In the genomic region with DNA sequence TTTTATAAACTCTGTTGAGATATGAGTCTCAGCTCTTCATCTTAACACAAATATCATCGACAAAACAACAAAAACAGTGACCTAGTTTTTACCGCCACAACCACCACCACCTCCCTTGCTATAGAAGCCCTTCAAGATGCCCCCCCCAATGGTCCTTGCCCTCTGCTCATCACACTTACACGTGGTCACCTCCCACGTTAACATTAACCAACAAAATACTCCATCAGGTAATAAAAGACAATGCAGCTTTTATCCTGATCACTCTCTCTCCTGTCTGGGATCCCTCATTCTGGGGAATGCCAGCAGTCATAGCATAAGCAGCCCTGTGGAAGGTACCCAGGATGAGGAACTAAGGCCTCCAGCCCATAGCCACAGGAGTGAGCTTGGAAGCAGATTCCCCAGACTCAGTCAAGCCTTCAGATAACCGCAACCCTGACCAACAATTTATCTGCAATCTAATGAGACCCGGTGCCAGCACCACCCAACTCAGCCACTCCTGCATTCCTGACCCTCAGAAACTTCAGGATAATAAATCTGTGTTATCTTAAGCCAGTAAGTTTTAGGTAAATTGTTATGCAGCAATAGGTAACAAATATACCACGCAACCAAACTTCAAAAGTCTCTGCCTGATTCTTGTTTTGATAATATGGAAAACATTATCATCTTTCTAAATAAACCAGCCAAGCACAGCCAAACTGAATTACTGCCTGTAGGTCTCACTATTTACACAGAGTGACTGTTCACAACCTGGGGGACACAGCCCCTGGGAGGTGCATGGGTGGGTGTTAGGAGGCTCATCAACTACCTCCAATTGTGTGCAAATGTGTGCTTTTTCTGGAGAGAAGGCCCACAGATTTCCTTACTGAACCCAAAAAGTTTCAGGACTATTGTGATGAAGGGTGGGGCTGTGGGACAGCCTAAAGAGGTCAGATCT, we compare ENCODE assay signal across 10 cellular contexts. TPM values are rescaled to one million over a fixed set of nuclear protein-coding genes. Genes with fewer than 3 reads are reported as not detected.
DNase-seq lines count a peak whose midpoint lies in the region; ATAC-seq and TF ChIP-seq lines count a peak whose summit lies in the region.
"Had no signal": no experiment of that assay in that cellular context is flagged by ENCODE, and none has a peak within 500 bp of the region (broad histone marks: within the 10 kb centered on the region; RNA-seq: fewer than 3 reads in every experiment).

No MANE protein-coding gene starts in this region.

- H3K4me3 Mint-ChIP-seq in CD14-positive monocyte (peak overlapping the region; percentile 39 to 53), chondrocyte (ENCODE audit: unreplicated experiment) (no peak overlapping the region), osteocyte (ENCODE audit: unreplicated experiment) (no peak overlapping the region)

- H3K4me1 ChIP-seq in foreskin keratinocyte (peaks cover 5% of the 10 kb centered on the region), A673 (ENCODE audit: insufficient read depth, low read length, poor library complexity, severe bottlenecking) (no peaks in the 10 kb centered on the region)

- TF ChIP-seq CTCF in CD14-positive monocyte (IDR thresholded peaks at IDR 0.05) (no peak), chondrocyte (IDR thresholded peaks at IDR 0.05) (no peak), osteocyte (IDR thresholded peaks at IDR 0.05) (no peak), GM13977 (IDR thresholded peaks at IDR 0.05; ENCODE audit: extremely low read depth, insufficient read depth, missing control alignments) (no peak), foreskin keratinocyte (conservative IDR thresholded peaks at IDR 0.05) (no peak), A673 (conservative IDR thresholded peaks at IDR 0.05; ENCODE audit: low read depth, low read length) (no peak)

- in situ Hi-C loops in GM13977 (cut with MboI; ENCODE audit: low pct_unique_long_range_greater_than_20kb, low sequenced_read_pairs, unreplicated experiment), result no loop called here

- H3K36me3 Mint-ChIP-seq in CD14-positive monocyte, result peaks cover 80 to 94% of the 10 kb centered on the region in 2 donors
- H3K36me3 Mint-ChIP-seq in chondrocyte (ENCODE audit: low read depth), result no peaks in the 10 kb centered on the region
- no peaks in the 10 kb centered on the region for H3K36me3 Mint-ChIP-seq in osteocyte (ENCODE audit: unreplicated experiment)

- POLR2A ChIA-PET in A673 (lab: Charles Lee; ENCODE audit: low non-redundant PET), result no interaction called here

- CTCF ChIA-PET in A673 (lab: Charles Lee), result no interaction called here

- ATAC-seq in foreskin keratinocyte, result no peak

- H3K27ac ChIP-seq in foreskin keratinocyte (no peak overlapping the region), A673 (ENCODE audit: low read depth, low read length, poor library complexity, severe bottlenecking) (no peak overlapping the region)

- DNase-seq in CD14-positive monocyte (ENCODE audit: low spot score) (no peak), NCI-H226 (peak; percentile 82), chondrocyte (ENCODE audit: low spot score) (peak; percentile 13), osteocyte (ENCODE audit: extremely low spot score, unreplicated experiment) (no peak), NCI-H1105 (lab: John Stamatoyannopoulos, UW) (no peak), GM13977 (ENCODE audit: low spot score) (no peak), foreskin keratinocyte (no peak), A673 (ENCODE audit: low spot score) (no peak)
- DNase-seq: DMS79, NCI-H1694 had no signal

- H3K27me3 Mint-ChIP-seq in CD14-positive monocyte (ENCODE audit: low read depth in 3 of 3), result peaks cover 0 to 3% (median 0%) of the 10 kb centered on the region in 3 donors
- peaks cover 2% of the 10 kb centered on the region for H3K27me3 Mint-ChIP-seq in chondrocyte (ENCODE audit: low read depth)
- H3K27me3 Mint-ChIP-seq in osteocyte (ENCODE audit: unreplicated experiment), result no peaks in the 10 kb centered on the region

- no peaks in the 10 kb centered on the region for H3K9me3 ChIP-seq in A673 (ENCODE audit: low read depth, low read length, poor library complexity, severe bottlenecking)

- H3K4me3 ChIP-seq in A673 (ENCODE audit: low read depth, low read length, poor library complexity, severe bottlenecking), result no peak overlapping the region

- H3K27me3 ChIP-seq in foreskin keratinocyte (peaks cover 12% of the 10 kb centered on the region), A673 (replicated peaks; ENCODE audit: insufficient read depth, low read depth, low read length, poor library complexity) (no peaks in the 10 kb centered on the region)

- no peaks in the 10 kb centered on the region for H3K9me3 Mint-ChIP-seq in CD14-positive monocyte
- H3K9me3 Mint-ChIP-seq in chondrocyte (ENCODE audit: low read depth), result peaks cover 9% of the 10 kb centered on the region
- H3K9me3 Mint-ChIP-seq in osteocyte (ENCODE audit: unreplicated experiment), result peaks cover 3% of the 10 kb centered on the region

- peak overlapping the region; percentile 83 to 93 (median 92) for H3K27ac Mint-ChIP-seq in CD14-positive monocyte
- H3K27ac Mint-ChIP-seq in chondrocyte (ENCODE audit: unreplicated experiment), result no peak overlapping the region
- H3K27ac Mint-ChIP-seq in osteocyte (ENCODE audit: unreplicated experiment), result peak overlapping the region; percentile 56

- intact Hi-C loops in CD14-positive monocyte (cut with micrococcal nuclease), result loop anchor here in 1 of 2 donors (5.0 kb wide), 1 partner anchor 33 kb away; no protein-coding TSS in a partner anchor
- intact Hi-C loops in A673 (cut with micrococcal nuclease; ENCODE audit: unreplicated experiment), result no loop called here

- peaks cover 82% of the 10 kb centered on the region for H3K4me1 Mint-ChIP-seq in CD14-positive monocyte
- H3K4me1 Mint-ChIP-seq in chondrocyte (ENCODE audit: low read depth), result peaks cover 21% of the 10 kb centered on the region
- peaks cover 29% of the 10 kb centered on the region for H3K4me1 Mint-ChIP-seq in osteocyte (ENCODE audit: unreplicated experiment)

- no TSS peak for BruUV-seq in A673 (replicated peaks; lab: Mats Ljungman, UMichigan)

- no peaks in the 10 kb centered on the region for H3K36me3 ChIP-seq in A673 (ENCODE audit: insufficient read depth, low read length, poor library complexity, severe bottlenecking)

RNA-seq across cellular contexts. Expression of gene PECAM1, which starts 6.1 kb away (rescaled TPM):
- polyA plus RNA-seq in CD14-positive monocyte (100 to 1,000 TPM; 205 to 342 TPM), foreskin keratinocyte (not detected in 2 replicates)
- total RNA-seq in chondrocyte (0.15 to 0.34 TPM in 2 of 3 replicates, not detected in the other), osteocyte (not detected in 2 replicates), foreskin keratinocyte (not detected in 2 replicates), A673 (2021) (0.39 and 0.60 TPM in 2 replicates)

Comparison
In these comparisons a context has a peak if more than half of its experiments do, and no peak if none do; other contexts are left out.
1. DNase-seq: peak in NCI-H226 (single experiment) and chondrocyte (single experiment); none in CD14-positive monocyte (single experiment), osteocyte (single experiment), NCI-H1105 (single experiment), GM13977 (single experiment), foreskin keratinocyte (0 of 2) and A673 (single experiment).
2. H3K4me3 Mint-ChIP-seq: peak in CD14-positive monocyte (2 of 2); none in chondrocyte (single experiment) and osteocyte (single experiment).